8 cellular contexts compared by ENCODE assay signal in genomic region chr2:171160630-171161424, GRCh38. TPM values are rescaled to one million over a fixed set of nuclear protein-coding genes. Genes with fewer than 3 reads are reported as not detected.
DNase-seq lines count a peak whose midpoint lies in the region; TF ChIP-seq lines count a peak whose summit lies in the region.

TLK1 (minus strand) TSS chr2:171160893; CDS start chr2:171160428, 465 bp downstream.

- no peak within 1 kb of the TSS for H4K8ac ChIP-seq in neuronal stem cell (ENCODE audit: low read depth, low read length)

- H3K9me3 ChIP-seq in GM23248 (ENCODE audit: low read depth), result no peaks in the 10 kb centered on the region
- H3K9me3 ChIP-seq in SJCRH30 (replicated peaks), result no peaks in the 10 kb centered on the region
- no peaks in the 10 kb centered on the region for H3K9me3 ChIP-seq in neuronal stem cell (replicated peaks in 1 of 2; ENCODE audit: control insufficient read depth in 2 of 2, insufficient read depth in 1 of 2, low read depth in 1 of 2, low read length in 2 of 2)

- H3K36me3 ChIP-seq in GM23248 (ENCODE audit: low read depth) (no peaks in the 10 kb centered on the region), SJCRH30 (no peaks in the 10 kb centered on the region), neuronal stem cell (replicated peaks in 1 of 2; ENCODE audit: control insufficient read depth in 2 of 2, insufficient read depth in 2 of 2, low read length in 2 of 2) (no peaks in the 10 kb centered on the region)

- peak within 1 kb of the TSS; percentile 37 for H3K4ac ChIP-seq in neuronal stem cell (ENCODE audit: low read length)

- H3K4me2 ChIP-seq in GM23248 (ENCODE audit: unreplicated experiment), result peak within 1 kb of the TSS; percentile 94
- H3K4me2 ChIP-seq in neuronal stem cell (ENCODE audit: insufficient read depth, low read length, poor library complexity, severe bottlenecking), result peak within 1 kb of the TSS; percentile 64

- peak within 1 kb of the TSS; percentile 79 for H4K91ac ChIP-seq in neuronal stem cell (ENCODE audit: low read depth, low read length, poor library complexity)

- H2BK12ac ChIP-seq in neuronal stem cell (ENCODE audit: low read length), result no peak within 1 kb of the TSS

- peak within 1 kb of the TSS; percentile 97 for H3K9ac ChIP-seq in GM23248
- H3K9ac ChIP-seq in neuronal stem cell (ENCODE audit: low read depth, low read length, poor library complexity), result peak within 1 kb of the TSS; percentile 99

- H4K20me1 ChIP-seq in GM23248 (ENCODE audit: insufficient read depth), result peaks cover 17% of the 10 kb centered on the region; the same call in 1 of the 2 replicates

- peak within 1 kb of the TSS; percentile 87 for H3K4me3 ChIP-seq in GM23248
- peak within 1 kb of the TSS; percentile 99 for H3K4me3 ChIP-seq in SJCRH30
- peak within 1 kb of the TSS; percentile 78 to 99 for H3K4me3 ChIP-seq in neuronal stem cell (ENCODE audit: low read length in 2 of 2)

- peak within 1 kb of the TSS; percentile 96 for H2AK5ac ChIP-seq in neuronal stem cell (ENCODE audit: low read depth, low read length)

- TF ChIP-seq CTCF in subcutaneous adipose tissue (IDR thresholded peaks at IDR 0.05; ENCODE audit: low read depth), result no peak

- H3K9me2 ChIP-seq in GM23248 (ENCODE audit: insufficient read depth), result no peaks in the 10 kb centered on the region

- H3K27me3 ChIP-seq in GM23248 (replicated peaks; ENCODE audit: insufficient read depth) (no peaks in the 10 kb centered on the region), SJCRH30 (no peaks in the 10 kb centered on the region), neuronal stem cell (ENCODE audit: control insufficient read depth in 3 of 3, insufficient read depth in 3 of 3, low read depth in 1 of 3, low read length in 3 of 3) (no peaks in the 10 kb centered on the region)

- peak within 1 kb of the TSS; percentile 93 for H2BK5ac ChIP-seq in neuronal stem cell (ENCODE audit: low read length)

- H2AFZ ChIP-seq in GM23248 (peak within 1 kb of the TSS; percentile 98), neuronal stem cell (ENCODE audit: low read length) (peak within 1 kb of the TSS; percentile 89)

- peak; percentile 72 for DNase-seq in EH (ENCODE audit: low read depth)
- peak; percentile 92 for DNase-seq in GM23248
- DNase-seq in LHCN-M2 (ENCODE audit: low read depth), result peak; percentile 63
- DNase-seq in SJCRH30, result peak; percentile 83 to 85
- peak; percentile 55 for DNase-seq in activated gamma-delta T cell treated with anti-CD3 and anti-CD28 coated beads, Interleukin-2, amount 50 U/mL, for 16 hours (ENCODE audit: low read depth)
- peak; percentile 32 for DNase-seq in foreskin melanocyte
- DNase-seq in neuronal stem cell (ENCODE audit: low spot score), result peak; percentile 66

- peaks cover 22% of the 10 kb centered on the region; the same call in 1 of the 2 replicates for H3F3A ChIP-seq in GM23248 (ENCODE audit: insufficient read depth)

- peak within 1 kb of the TSS; percentile 100 for H3K18ac ChIP-seq in neuronal stem cell (ENCODE audit: low read length)

- peak within 1 kb of the TSS; percentile 97 for H3K27ac ChIP-seq in GM23248
- peak within 1 kb of the TSS; percentile 93 for H3K27ac ChIP-seq in SJCRH30
- H3K27ac ChIP-seq in neuronal stem cell (replicated peaks; ENCODE audit: low read length), result peak within 1 kb of the TSS; percentile 98

- 1 to 2% methylated on average over 23 to 73 of the region's 106 CpGs for WGBS in GM23248 (ENCODE audit: low coverage in 1 of 2, low lambda C conversion rate in 2 of 2, missing lambda C conversion rate in 2 of 2), 2 experiments
- no CpG with 5 or more reads among the region's 106 CpGs for WGBS in neuronal stem cell (ENCODE audit: extremely low coverage in 2 of 2, insufficient read length in 2 of 2, insufficient replicate concordance in 1 of 2), 2 donors

- H2BK15ac ChIP-seq in neuronal stem cell (ENCODE audit: low read length), result peak within 1 kb of the TSS; percentile 39

- no peaks in the 10 kb centered on the region for H3K79me1 ChIP-seq in neuronal stem cell (ENCODE audit: low read depth, low read length)

- H3K4me1 ChIP-seq in GM23248 (ENCODE audit: insufficient read depth) (peaks cover 13% of the 10 kb centered on the region), SJCRH30 (peaks cover 2% of the 10 kb centered on the region; the same call in 1 of the 2 replicates), neuronal stem cell (ENCODE audit: control insufficient read depth in 2 of 2, insufficient read depth in 1 of 2, low read depth in 1 of 2, low read length in 2 of 2) (peaks cover 0 to 15% of the 10 kb centered on the region in 2 donors)

- in situ Hi-C loops in GM23248 (cut with MboI), result loop anchor here (25.0 kb wide), 1 partner anchor 251 kb away; no protein-coding TSS in a partner anchor

- peak within 1 kb of the TSS; percentile 100 for H3K14ac ChIP-seq in neuronal stem cell (ENCODE audit: low read length)

- peaks cover 41% of the 10 kb centered on the region for H3K79me2 ChIP-seq in GM23248 (ENCODE audit: insufficient read depth)

- peak within 1 kb of the TSS; percentile 79 for H2BK120ac ChIP-seq in neuronal stem cell (ENCODE audit: low read depth, low read length)

- H3K23ac ChIP-seq in neuronal stem cell (ENCODE audit: low read depth, low read length, poor library complexity), result peak within 1 kb of the TSS; percentile 87

RNA-seq across cellular contexts. Expression of gene TLK1, which starts in this region (rescaled TPM):
- total RNA-seq in GM23248 (2014; rRNA removed; shearing (Covaris generic)), result 9.6 and 23.6 TPM in 2 replicates
- polyA plus RNA-seq in GM23248 (2016; fragmentation: Nextera tagmentation; extraction: Ambion mirVana), result 23.7 and 25.6 TPM in 2 replicates
- 6.5 and 8.1 TPM in 2 replicates for total RNA-seq in LHCN-M2 (2014; rRNA removed)
- 7.4 TPM for polyA plus RNA-seq in LHCN-M2 (2012)
- 16.6 and 18.4 TPM in 2 replicates for total RNA-seq in SJCRH30 (2014; rRNA removed; shearing (Covaris generic))
- polyA plus RNA-seq in neuronal stem cell (2013, experiment 1 of 2), result 34.0 TPM
- polyA plus RNA-seq in neuronal stem cell (2013, experiment 2 of 2), result 30.7 TPM
- total RNA-seq in subcutaneous adipose tissue, result 10 to 100 TPM; 30.6 to 37.5 (median 34.4) TPM

Comparison
In these comparisons a context has a peak if more than half of its experiments do, and no peak if none do; other contexts are left out.
1. Peak in every context shown above with its lines: DNase-seq, H3K4me3 ChIP-seq and H3K27ac ChIP-seq.
2. DNase-seq: peak in every context shown above with its lines; median percentile 92 in GM23248; 84 in SJCRH30; 72 in EH; 66 in neuronal stem cell; 63 in LHCN-M2; 55 in activated gamma-delta T cell treated with anti-CD3 and anti-CD28 coated beads, Interleukin-2, amount 50 U/mL, for 16 hours; 32 in foreskin melanocyte.